13 cellular contexts compared by ENCODE assay signal in genomic region chr21:25188639-25189038, GRCh38.
DNase-seq lines count a peak whose midpoint lies in the region; ATAC-seq, FAIRE-seq and TF ChIP-seq lines count a peak whose summit lies in the region.
"Had no signal": no experiment of that assay in that cellular context is flagged by ENCODE, and none has a peak within 500 bp of the region (broad histone marks: within the 10 kb centered on the region; RNA-seq: fewer than 3 reads in every experiment).

No MANE protein-coding gene starts in this region.

- DNase-seq in GM12891 (ENCODE audit: insufficient read length, low spot score) (no peak), GM19239 (ENCODE audit: insufficient read length, low spot score) (no peak), HT-29 (ENCODE audit: low spot score) (no peak), NCI-H345 (lab: John Stamatoyannopoulos, UW) (no peak), DMS79 treated with DMSO at 0.1 percent for 48 hours (lab: John Stamatoyannopoulos, UW) (no peak)
- DNase-seq in stimulated activated CD4-positive, alpha-beta T cell treated with anti-CD3 and anti-CD28 coated beads, Interleukin-1b, Interleukin-23, amount 100 ng/mL, for 48 hours: no peak
- DNase-seq: dermis blood vessel endothelial cell, mammary epithelial cell, NCI-H2081, RPMI8226, WERI-Rb-1 had no signal

- peak; percentile 72 for FAIRE-seq in GM12891 (lab: Jason Lieb, UNC)
- peak; percentile 80 for FAIRE-seq in GM19239 (lab: Jason Lieb, UNC)

- TF ChIP-seq POLR2A in GM12891 (IDR thresholded peaks at IDR 0.05; ENCODE audit: low read depth, low read length): no peak

- ATAC-seq in HG02642 (IDR thresholded peaks at IDR 0.05; ENCODE audit: poor library complexity, unreplicated experiment) (peak; percentile 82), HG03442 (IDR thresholded peaks at IDR 0.05; ENCODE audit: unreplicated experiment) (peak; percentile 84)

TF ChIP-seq in GM12891, 5 proteins besides CTCF, POLR2A, EP300 and RAD21:
- TF ChIP-seq POLR2AphosphoS5 (IDR thresholded peaks at IDR 0.05; ENCODE audit: low read depth, low read length) (no peak), POU2F2 (IDR thresholded peaks at IDR 0.05; ENCODE audit: low read depth, low read length) (peak; percentile 97), SPI1 (IDR thresholded peaks at IDR 0.05; ENCODE audit: low read depth, low read length) (peak; percentile 29; the same call in 1 of the 2 replicates), TAF1 (IDR thresholded peaks at IDR 0.05; ENCODE audit: low read depth, low read length) (no peak), PAX5 (IDR thresholded peaks at IDR 0.05; ENCODE audit: insufficient read depth, low read length, severe bottlenecking) (no peak)
